ENCODE assay signal across 2 cellular contexts in the genomic region with DNA sequence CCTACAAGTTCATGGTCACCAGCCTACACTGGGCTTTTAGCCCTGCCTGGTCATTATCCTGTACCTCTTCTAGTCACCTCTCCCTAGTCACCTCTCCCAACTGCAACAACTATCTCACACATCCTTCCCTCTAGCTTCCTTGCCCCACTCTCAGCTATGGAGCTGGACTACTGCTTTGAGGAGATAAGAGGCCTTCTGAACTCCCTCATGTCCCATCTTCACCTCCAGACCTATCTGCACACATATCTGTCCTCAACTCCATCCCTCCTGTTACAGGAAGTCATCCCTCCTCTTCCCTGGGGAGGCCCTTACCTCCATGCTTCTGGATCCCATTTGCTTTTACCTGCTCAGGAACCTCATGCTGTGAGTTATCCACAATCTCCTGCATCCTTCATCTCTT.
TF ChIP-seq lines count a peak whose summit lies in the region.

No MANE protein-coding gene starts in this region.

TF ChIP-seq in K562, 482 proteins besides CTCF, POLR2A, EP300 and RAD21 (continues in another document):
- TF ChIP-seq MCM3 (IDR thresholded peaks at IDR 0.05): no peak
- no peak for TF ChIP-seq THRAP3 (IDR thresholded peaks at IDR 0.05; ENCODE audit: borderline replicate concordance)
- peak; percentile 74 for TF ChIP-seq ARID1B (IDR thresholded peaks at IDR 0.05)
- no peak for TF ChIP-seq ZNF280B (CRISPR knock-in tag; IDR thresholded peaks at IDR 0.05)
- TF ChIP-seq PHF20 (IDR thresholded peaks at IDR 0.05; ENCODE audit: partially characterized antibody): no peak
- no peak for TF ChIP-seq ZNF785 (CRISPR knock-in tag; IDR thresholded peaks at IDR 0.05)
- TF ChIP-seq ZNF324 (CRISPR knock-in tag; IDR thresholded peaks at IDR 0.05): no peak
- no peak for TF ChIP-seq ATF2 (CRISPR knock-in tag; IDR thresholded peaks at IDR 0.05)
- TF ChIP-seq RBM25 (IDR thresholded peaks at IDR 0.05; ENCODE audit: low read depth, low read length, severe bottlenecking): no peak
- no peak for TF ChIP-seq ADNP (tag; IDR thresholded peaks at IDR 0.05)
- TF ChIP-seq, protein P1, sequence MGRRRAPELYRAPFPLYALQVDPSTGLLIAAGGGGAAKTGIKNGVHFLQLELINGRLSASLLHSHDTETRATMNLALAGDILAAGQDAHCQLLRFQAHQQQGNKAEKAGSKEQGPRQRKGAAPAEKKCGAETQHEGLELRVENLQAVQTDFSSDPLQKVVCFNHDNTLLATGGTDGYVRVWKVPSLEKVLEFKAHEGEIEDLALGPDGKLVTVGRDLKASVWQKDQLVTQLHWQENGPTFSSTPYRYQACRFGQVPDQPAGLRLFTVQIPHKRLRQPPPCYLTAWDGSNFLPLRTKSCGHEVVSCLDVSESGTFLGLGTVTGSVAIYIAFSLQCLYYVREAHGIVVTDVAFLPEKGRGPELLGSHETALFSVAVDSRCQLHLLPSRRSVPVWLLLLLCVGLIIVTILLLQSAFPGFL (CRISPR knock-in tag; IDR thresholded peaks at IDR 0.05): no peak
- no peak for TF ChIP-seq RFX7 (CRISPR knock-in tag; IDR thresholded peaks at IDR 0.05)
- TF ChIP-seq SAP30 (IDR thresholded peaks at IDR 0.05; ENCODE audit: borderline replicate concordance, insufficient read depth, low read depth, low read length, poor library complexity, severe bottlenecking): no peak
- TF ChIP-seq NFRKB (IDR thresholded peaks at IDR 0.05; ENCODE audit: low read depth): no peak
- no peak for TF ChIP-seq HLTF (IDR thresholded peaks at IDR 0.05)
- TF ChIP-seq, protein P2, sequence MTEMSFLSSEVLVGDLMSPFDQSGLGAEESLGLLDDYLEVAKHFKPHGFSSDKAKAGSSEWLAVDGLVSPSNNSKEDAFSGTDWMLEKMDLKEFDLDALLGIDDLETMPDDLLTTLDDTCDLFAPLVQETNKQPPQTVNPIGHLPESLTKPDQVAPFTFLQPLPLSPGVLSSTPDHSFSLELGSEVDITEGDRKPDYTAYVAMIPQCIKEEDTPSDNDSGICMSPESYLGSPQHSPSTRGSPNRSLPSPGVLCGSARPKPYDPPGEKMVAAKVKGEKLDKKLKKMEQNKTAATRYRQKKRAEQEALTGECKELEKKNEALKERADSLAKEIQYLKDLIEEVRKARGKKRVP (CRISPR knock-in tag; IDR thresholded peaks at IDR 0.05): no peak
- no peak for TF ChIP-seq HNRNPLL (IDR thresholded peaks at IDR 0.05; ENCODE audit: low read depth, low read length, poor library complexity, severe bottlenecking)
- peak; percentile 79 for TF ChIP-seq HMBOX1 (IDR thresholded peaks at IDR 0.05)

TF ChIP-seq in H1, 55 proteins besides CTCF, POLR2A, EP300 and RAD21:
- TF ChIP-seq, protein P3, sequence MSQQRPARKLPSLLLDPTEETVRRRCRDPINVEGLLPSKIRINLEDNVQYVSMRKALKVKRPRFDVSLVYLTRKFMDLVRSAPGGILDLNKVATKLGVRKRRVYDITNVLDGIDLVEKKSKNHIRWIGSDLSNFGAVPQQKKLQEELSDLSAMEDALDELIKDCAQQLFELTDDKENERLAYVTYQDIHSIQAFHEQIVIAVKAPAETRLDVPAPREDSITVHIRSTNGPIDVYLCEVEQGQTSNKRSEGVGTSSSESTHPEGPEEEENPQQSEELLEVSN (IDR thresholded peaks at IDR 0.05): no peak
- TF ChIP-seq CHD1 (IDR thresholded peaks at IDR 0.05; ENCODE audit: low read depth, low read length) (no peak), ASH2L (IDR thresholded peaks at IDR 0.05; ENCODE audit: low read length) (no peak), ATF2 (IDR thresholded peaks at IDR 0.05; ENCODE audit: low read length) (no peak), CTBP2 (IDR thresholded peaks at IDR 0.05; ENCODE audit: borderline replicate concordance, insufficient read depth, insufficient read length, low read length) (no peak), CEBPB (IDR thresholded peaks at IDR 0.05; ENCODE audit: low read depth, low read length) (no peak), NRF1 (IDR thresholded peaks at IDR 0.05; ENCODE audit: low read depth, low read length) (no peak), TAF1 (IDR thresholded peaks at IDR 0.05; ENCODE audit: low read depth, low read length) (no peak), SP1 (IDR thresholded peaks at IDR 0.05; ENCODE audit: low read depth, low read length) (no peak), TEAD4 (IDR thresholded peaks at IDR 0.05; ENCODE audit: low read depth, low read length) (no peak), SRF (IDR thresholded peaks at IDR 0.05; ENCODE audit: low read depth, low read length) (no peak), SUZ12 (IDR thresholded peaks at IDR 0.05; ENCODE audit: low read length) (no peak), BACH1 (IDR thresholded peaks at IDR 0.05; ENCODE audit: low read length) (no peak), CREB1 (IDR thresholded peaks at IDR 0.05) (no peak), GABPA (IDR thresholded peaks at IDR 0.05; ENCODE audit: borderline replicate concordance, insufficient read depth, low read length) (no peak)
